In genomic region chr2:148022882-148023281, GRCh38 we compare ENCODE assay signal across 10 cellular contexts. TPM values are rescaled to one million over a fixed set of nuclear protein-coding genes. Genes with fewer than 3 reads are reported as not detected.
DNase-seq lines count a peak whose midpoint lies in the region; ATAC-seq and TF ChIP-seq lines count a peak whose summit lies in the region.
"Had no signal": no experiment of that assay in that cellular context is flagged by ENCODE, and none has a peak within 500 bp of the region (broad histone marks: within the 10 kb centered on the region; RNA-seq: fewer than 3 reads in every experiment).

No MANE protein-coding gene starts in this region.

- H3K4me1 ChIP-seq in A673 (ENCODE audit: insufficient read depth, low read length, poor library complexity, severe bottlenecking) (peaks cover 13% of the 10 kb centered on the region), GM23248 (ENCODE audit: insufficient read depth) (peaks cover 26% of the 10 kb centered on the region), foreskin keratinocyte (peaks cover 5% of the 10 kb centered on the region)

- H3K27me3 ChIP-seq in A673 (replicated peaks; ENCODE audit: insufficient read depth, low read depth, low read length, poor library complexity): no peaks in the 10 kb centered on the region
- no peaks in the 10 kb centered on the region for H3K27me3 ChIP-seq in GM23248 (replicated peaks; ENCODE audit: insufficient read depth)
- H3K27me3 ChIP-seq in kidney epithelial cell (ENCODE audit: control insufficient read depth, insufficient read depth, low read length): no peaks in the 10 kb centered on the region
- H3K27me3 ChIP-seq in foreskin keratinocyte: no peaks in the 10 kb centered on the region

- intact Hi-C loops in A673 (cut with micrococcal nuclease; ENCODE audit: unreplicated experiment): no loop called here

- peak overlapping the region; percentile 92 for H3K9ac ChIP-seq in GM23248

- no peaks in the 10 kb centered on the region for H3K27me3 Mint-ChIP-seq in activated naive CD8-positive, alpha-beta T cell

- H3K9me2 ChIP-seq in GM23248 (ENCODE audit: insufficient read depth): no peaks in the 10 kb centered on the region

- no peak for TF ChIP-seq CTCF in A673 (conservative IDR thresholded peaks at IDR 0.05; ENCODE audit: low read depth, low read length)
- no peak for TF ChIP-seq CTCF in kidney epithelial cell (IDR thresholded peaks at IDR 0.05; ENCODE audit: insufficient read depth, low read length, poor library complexity, severe bottlenecking)
- no peak for TF ChIP-seq CTCF in foreskin keratinocyte (conservative IDR thresholded peaks at IDR 0.05)
- no peak for TF ChIP-seq CTCF in RWPE1 (conservative IDR thresholded peaks at IDR 0.05; ENCODE audit: low read depth)

- POLR2A ChIA-PET in A673 (lab: Charles Lee; ENCODE audit: low non-redundant PET): no interaction called here
- POLR2A ChIA-PET in RWPE1 (lab: Yijun Ruan, JAX; ENCODE audit: low non-redundant PET): no interaction called here

- H3K4me3 ChIP-seq in A673 (ENCODE audit: low read depth, low read length, poor library complexity, severe bottlenecking) (peak overlapping the region; percentile 70), GM23248 (peak overlapping the region; percentile 96), kidney epithelial cell (ENCODE audit: low read depth, low read length) (peak overlapping the region; percentile 74)

- H3K9me3 ChIP-seq in A673 (ENCODE audit: low read depth, low read length, poor library complexity, severe bottlenecking): no peaks in the 10 kb centered on the region
- H3K9me3 ChIP-seq in GM23248 (ENCODE audit: low read depth): no peaks in the 10 kb centered on the region
- H3K9me3 ChIP-seq: prostate gland had no signal

- 47 to 51% methylated on average over 2 of the region's 2 CpGs for WGBS in GM23248 (ENCODE audit: low coverage in 1 of 2, low lambda C conversion rate in 2 of 2, missing lambda C conversion rate in 2 of 2), 2 experiments

- CTCF ChIA-PET in A673 (lab: Charles Lee): no interaction called here
- CTCF ChIA-PET in RWPE1 (lab: Yijun Ruan, JAX): interaction anchor here (0.7 kb wide), 1 partner anchor 1731 kb away, joined by 7 read pairs; no protein-coding TSS in a partner anchor

- no peaks in the 10 kb centered on the region for H3K9me3 Mint-ChIP-seq in activated naive CD8-positive, alpha-beta T cell (ENCODE audit: low read depth)

- H3K36me3 Mint-ChIP-seq in activated naive CD8-positive, alpha-beta T cell: peaks cover 2% of the 10 kb centered on the region

- H3K4me1 Mint-ChIP-seq in activated naive CD8-positive, alpha-beta T cell (ENCODE audit: low read depth): peaks cover 58% of the 10 kb centered on the region

- H3K27ac ChIP-seq in A673 (ENCODE audit: low read depth, low read length, poor library complexity, severe bottlenecking): peak overlapping the region; percentile 14
- no peak overlapping the region for H3K27ac ChIP-seq in GM23248
- no peak overlapping the region for H3K27ac ChIP-seq in foreskin keratinocyte
- H3K27ac ChIP-seq in RWPE1: no peak overlapping the region
- H3K27ac ChIP-seq: prostate gland had no signal

- in situ Hi-C loops in GM23248 (cut with MboI): no loop called here

- H2AFZ ChIP-seq in GM23248: no peak overlapping the region

- peak overlapping the region; percentile 88 for H3K4me2 ChIP-seq in GM23248 (ENCODE audit: unreplicated experiment)

- peak overlapping the region; percentile 100 for H3K4me3 Mint-ChIP-seq in activated naive CD8-positive, alpha-beta T cell

- H3K27ac Mint-ChIP-seq in activated naive CD8-positive, alpha-beta T cell: peak overlapping the region; percentile 95

- H3K36me3 ChIP-seq in A673 (ENCODE audit: insufficient read depth, low read length, poor library complexity, severe bottlenecking): no peaks in the 10 kb centered on the region
- H3K36me3 ChIP-seq in GM23248 (ENCODE audit: low read depth): peaks cover 4% of the 10 kb centered on the region; the same call in 1 of the 2 replicates
- no peaks in the 10 kb centered on the region for H3K36me3 ChIP-seq in kidney epithelial cell (ENCODE audit: control insufficient read depth, insufficient read depth, low read length)
- H3K36me3 ChIP-seq: prostate gland had no signal

- DNase-seq in A673 (ENCODE audit: low spot score): no peak
- no peak for DNase-seq in GM23248
- no peak for DNase-seq in kidney epithelial cell (ENCODE audit: low read depth)
- no peak for DNase-seq in foreskin keratinocyte
- no peak for DNase-seq in SW480 (ENCODE audit: low spot score)
- DNase-seq in RWPE1 (ENCODE audit: low spot score): no peak
- DNase-seq in NCI-H524 treated with DMSO at 0.1 percent for 48 hours (lab: John Stamatoyannopoulos, UW): no peak
- DNase-seq: NCI-H1436 treated with DMSO at 0.1 percent for 48 hours had no signal

- H3K79me2 ChIP-seq in GM23248 (ENCODE audit: insufficient read depth): peaks cover 89% of the 10 kb centered on the region

- H4K20me1 ChIP-seq in GM23248 (ENCODE audit: insufficient read depth): no peaks in the 10 kb centered on the region

- no peak for ATAC-seq in foreskin keratinocyte

- H3F3A ChIP-seq in GM23248 (ENCODE audit: insufficient read depth): peaks cover 11% of the 10 kb centered on the region

- BruUV-seq in A673 (replicated peaks; lab: Mats Ljungman, UMichigan): no TSS peak

RNA-seq across cellular contexts. Expression of gene MBD5, which starts 2.0 kb away (rescaled TPM):
- total RNA-seq in A673 (2021): 32.4 and 36.1 TPM in 2 replicates
- 12.1 and 22.4 TPM in 2 replicates for total RNA-seq in GM23248 (2014; rRNA removed; shearing (Covaris generic))
- polyA plus RNA-seq in GM23248 (2016; fragmentation: Nextera tagmentation; extraction: Ambion mirVana): 22.5 and 23.4 TPM in 2 replicates
- total RNA-seq in kidney epithelial cell: 14.5 and 25.9 TPM in 2 replicates
- total RNA-seq in foreskin keratinocyte: 8.9 and 11.2 TPM in 2 replicates
- 3.8 and 6.2 TPM in 2 replicates for polyA plus RNA-seq in foreskin keratinocyte

RNA-seq across cellular contexts. Expression of gene ORC4, which starts 2.3 kb away (rescaled TPM):
- total RNA-seq in A673 (2021) (63.5 and 63.9 TPM in 2 replicates), kidney epithelial cell (60.7 and 80.3 TPM in 2 replicates), foreskin keratinocyte (26.8 and 26.9 TPM in 2 replicates)
- 39.5 and 51.4 TPM in 2 replicates for total RNA-seq in GM23248 (2014; rRNA removed; shearing (Covaris generic))
- polyA plus RNA-seq in GM23248 (2016; fragmentation: Nextera tagmentation; extraction: Ambion mirVana) (39.1 and 42.7 TPM in 2 replicates), foreskin keratinocyte (11.2 and 14.4 TPM in 2 replicates)
